8 cellular contexts compared by ENCODE assay signal in the genomic region with DNA sequence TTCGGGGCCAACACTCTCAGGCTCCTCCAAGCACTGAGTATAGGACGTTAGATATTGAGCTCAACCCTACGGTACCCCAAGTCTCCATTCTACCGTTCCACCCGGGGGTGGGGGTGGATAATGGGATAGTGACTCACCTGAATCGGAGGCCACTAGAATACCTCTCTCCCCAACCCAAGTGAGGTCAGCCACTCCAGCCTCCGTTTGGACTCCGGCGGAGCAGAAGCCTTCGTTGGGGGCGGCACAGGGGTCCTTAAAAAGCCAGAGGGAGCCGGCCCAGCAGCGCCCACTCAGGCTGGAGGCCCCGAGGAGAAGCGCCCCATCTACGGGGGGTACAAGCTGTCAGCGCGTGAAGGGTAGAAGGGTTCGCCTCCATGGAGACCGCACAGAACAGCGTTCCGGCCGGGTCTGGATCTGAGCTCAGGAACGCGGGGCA. TPM values are rescaled to one million over a fixed set of nuclear protein-coding genes. Genes with fewer than 3 reads are reported as not detected.
DNase-seq lines count a peak whose midpoint lies in the region; ATAC-seq and TF ChIP-seq lines count a peak whose summit lies in the region.

No MANE protein-coding gene starts in this region.

- POLR2A ChIA-PET in activated CD4-positive, alpha-beta memory T cell treated with anti-CD3 and anti-CD28 coated beads for 36 hours (lab: Charles Lee): interaction anchor here (0.5 to 1.7 kb wide), 7 partner anchors 10 to 1062 kb away, joined by 3 to 5 read pairs (median 4); no protein-coding TSS in a partner anchor

- H3K4me3 ChIP-seq in fibroblast of the aortic adventitia (ENCODE audit: low read depth, low read length) (peak overlapping the region; percentile 88), parathyroid adenoma (ENCODE audit: low read depth, low read length) (peak overlapping the region; percentile 100)

- peaks cover 72% of the 10 kb centered on the region for H3K4me1 Mint-ChIP-seq in activated CD4-positive, alpha-beta memory T cell treated with anti-CD3 and anti-CD28 coated beads for 36 hours (ENCODE audit: low read depth)

- H3K36me3 ChIP-seq in parathyroid adenoma (ENCODE audit: control insufficient read depth, insufficient read depth, low read length): no peaks in the 10 kb centered on the region

- TF ChIP-seq CTCF in fibroblast of the aortic adventitia (IDR thresholded peaks at IDR 0.05; ENCODE audit: insufficient read depth, low read length) (no peak), parathyroid adenoma (IDR thresholded peaks at IDR 0.05) (no peak)

- no peak overlapping the region for H3K27ac ChIP-seq in parathyroid adenoma

- no peaks in the 10 kb centered on the region for H3K27me3 ChIP-seq in parathyroid adenoma (ENCODE audit: control insufficient read depth, insufficient read depth, low read length)

- peaks cover 35% of the 10 kb centered on the region for H3K36me3 Mint-ChIP-seq in activated CD4-positive, alpha-beta memory T cell treated with anti-CD3 and anti-CD28 coated beads for 36 hours

- CTCF ChIA-PET in activated CD4-positive, alpha-beta memory T cell treated with anti-CD3 and anti-CD28 coated beads for 36 hours (lab: Charles Lee): interaction anchor here (0.7 to 3.1 kb wide), 13 partner anchors 8 to 321 kb away, joined by 3 to 11 read pairs (median 5); no protein-coding TSS in a partner anchor

- H3K9ac ChIP-seq in parathyroid adenoma: peak overlapping the region; percentile 28

- peak overlapping the region; percentile 100 for H3K4me3 Mint-ChIP-seq in activated CD4-positive, alpha-beta memory T cell treated with anti-CD3 and anti-CD28 coated beads for 36 hours

- intact Hi-C loops in Right ventricle myocardium superior (cut with DNase I) (no loop called here), cardiac septum (cut with DNase I) (no loop called here)
- intact Hi-C loops in activated CD4-positive, alpha-beta memory T cell treated with anti-CD3 and anti-CD28 coated beads for 36 hours (cut with micrococcal nuclease): loop anchor here (2.0 to 10.0 kb wide), 6 partner anchors 58 to 1110 kb away; partner anchors contain the start of genes CD53, CEPT1, DENND2D and DRAM2

- H3K4me2 ChIP-seq in parathyroid adenoma (ENCODE audit: low read length): peak overlapping the region; percentile 57

- peaks cover 8% of the 10 kb centered on the region for H3K4me1 ChIP-seq in parathyroid adenoma

- peaks cover 6% of the 10 kb centered on the region for H3K79me2 ChIP-seq in parathyroid adenoma

- H3K27ac Mint-ChIP-seq in activated CD4-positive, alpha-beta memory T cell treated with anti-CD3 and anti-CD28 coated beads for 36 hours: peak overlapping the region; percentile 94

- peak overlapping the region; percentile 76 for H2AFZ ChIP-seq in parathyroid adenoma

- no peaks in the 10 kb centered on the region for H3K9me3 Mint-ChIP-seq in activated CD4-positive, alpha-beta memory T cell treated with anti-CD3 and anti-CD28 coated beads for 36 hours

- no peak for DNase-seq in Right ventricle myocardium superior
- no peak for DNase-seq in cardiac septum (ENCODE audit: low spot score)
- peak; percentile 50 for DNase-seq in activated CD4-positive, alpha-beta memory T cell treated with anti-CD3 and anti-CD28 coated beads for 36 hours
- no peak for DNase-seq in fibroblast of the aortic adventitia (ENCODE audit: low read depth)
- DNase-seq in ureter (ENCODE audit: low spot score): no peak
- no peak for DNase-seq in LoVo (ENCODE audit: low spot score)

- peak; percentile 3 for ATAC-seq in Right ventricle myocardium superior (ENCODE audit: poor library complexity)
- ATAC-seq in HG03520 (IDR thresholded peaks at IDR 0.05; ENCODE audit: unreplicated experiment): peak; percentile 6

- no peaks in the 10 kb centered on the region for H3K9me3 ChIP-seq in parathyroid adenoma (ENCODE audit: control insufficient read depth, low read length)

- no peaks in the 10 kb centered on the region for H3K27me3 Mint-ChIP-seq in activated CD4-positive, alpha-beta memory T cell treated with anti-CD3 and anti-CD28 coated beads for 36 hours

RNA-seq across cellular contexts. Expression of gene WDR77, which starts 0.6 kb away (rescaled TPM):
- total RNA-seq in Right ventricle myocardium superior: 25.4 TPM
- total RNA-seq in cardiac septum: 29.6 TPM
- 10 to 100 TPM; 44.6 to 48.4 TPM for total RNA-seq in activated CD4-positive, alpha-beta memory T cell treated with anti-CD3 and anti-CD28 coated beads for 36 hours
- total RNA-seq in fibroblast of the aortic adventitia (ENCODE audit: low replicate concordance): 22.1 and 29.4 TPM in 2 replicates
- 54.6 TPM for total RNA-seq in ureter

RNA-seq across cellular contexts. Expression of gene ATP5PB, which starts 0.8 kb away (rescaled TPM):
- total RNA-seq in Right ventricle myocardium superior: 680 TPM
- 565 TPM for total RNA-seq in cardiac septum
- 100 to 1,000 TPM; 300 to 302 TPM for total RNA-seq in activated CD4-positive, alpha-beta memory T cell treated with anti-CD3 and anti-CD28 coated beads for 36 hours
- total RNA-seq in fibroblast of the aortic adventitia (ENCODE audit: low replicate concordance): 301 and 327 TPM in 2 replicates
- 265 TPM for total RNA-seq in ureter

RNA-seq across cellular contexts. Expression of gene OVGP1, which starts 21.0 kb away (rescaled TPM):
- 0.35 TPM for total RNA-seq in Right ventricle myocardium superior
- 0.46 TPM for total RNA-seq in cardiac septum
- total RNA-seq in activated CD4-positive, alpha-beta memory T cell treated with anti-CD3 and anti-CD28 coated beads for 36 hours: 1 to 10 TPM; 1.1 to 1.9 TPM
- total RNA-seq in fibroblast of the aortic adventitia (ENCODE audit: low replicate concordance): 0.27 and 0.90 TPM in 2 replicates
- 4.3 TPM for total RNA-seq in ureter

RNA-seq across cellular contexts. Expression of gene C1orf162, which starts 25.3 kb away (rescaled TPM):
- total RNA-seq in Right ventricle myocardium superior: 5.6 TPM
- 2.6 TPM for total RNA-seq in cardiac septum
- 1 to 10 TPM; 3.9 to 5.1 TPM for total RNA-seq in activated CD4-positive, alpha-beta memory T cell treated with anti-CD3 and anti-CD28 coated beads for 36 hours
- total RNA-seq in fibroblast of the aortic adventitia (ENCODE audit: low replicate concordance): 0.18 and 0.82 TPM in 2 replicates
- total RNA-seq in ureter: 13.2 TPM

RNA-seq across cellular contexts. Expression of gene ADORA3, which starts 54.9 kb away (rescaled TPM):
- total RNA-seq in Right ventricle myocardium superior: 3.3 TPM
- total RNA-seq in cardiac septum: 0.51 TPM
- under 1 TPM in 1 of 2 experiments, not detected in 1; 0.14 TPM for total RNA-seq in activated CD4-positive, alpha-beta memory T cell treated with anti-CD3 and anti-CD28 coated beads for 36 hours
- not detected in 2 replicates for total RNA-seq in fibroblast of the aortic adventitia (ENCODE audit: low replicate concordance)
- total RNA-seq in ureter: 5.8 TPM
